18 cellular contexts compared by ENCODE assay signal in the genomic region with DNA sequence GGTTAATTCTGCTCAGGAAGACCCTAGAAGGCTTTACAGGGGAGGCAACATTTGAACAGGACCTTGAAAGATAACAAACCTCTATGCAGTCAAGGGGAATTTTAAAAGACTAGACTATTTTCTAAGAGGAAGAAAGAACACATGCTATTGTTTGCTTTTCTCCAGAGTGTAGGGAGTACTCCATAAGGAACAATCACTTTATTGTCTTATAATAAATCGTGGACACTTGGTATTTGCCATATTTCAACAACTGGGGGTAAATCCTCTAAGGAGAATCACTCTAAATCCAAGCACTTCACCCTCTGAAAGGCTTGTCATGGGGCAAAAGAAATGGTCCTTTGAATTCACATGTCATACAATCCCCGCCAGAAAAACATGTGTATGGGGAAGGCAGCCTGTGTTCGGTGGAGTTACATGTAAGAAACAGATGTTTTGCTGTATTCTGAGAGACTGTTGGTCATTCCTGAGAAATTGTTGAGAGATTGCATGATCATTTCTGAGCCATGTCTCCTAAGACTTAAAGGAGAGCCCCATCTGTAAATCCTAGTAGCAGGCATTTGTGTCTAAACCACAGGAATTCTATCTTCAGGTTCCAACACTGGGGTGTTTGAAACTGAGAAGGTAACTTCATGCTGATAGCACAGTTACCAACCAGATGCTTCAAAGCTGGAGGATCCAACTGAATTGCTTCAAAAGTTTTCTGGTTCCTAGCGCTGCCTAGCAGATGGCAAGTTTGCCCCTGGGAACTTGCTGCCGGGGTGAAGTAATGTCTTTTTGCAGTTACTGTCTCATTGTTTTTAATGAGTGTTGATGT.
A peak's percentile ranks its signal among the peaks of the same experiment; 100 is the strongest.
DNase-seq lines count a peak whose midpoint lies in the region; ATAC-seq and TF ChIP-seq lines count a peak whose summit lies in the region.
"Had no signal": no experiment of that assay in that cellular context is flagged by ENCODE, and none has a peak within 500 bp of the region (broad histone marks: within the 10 kb centered on the region; RNA-seq: fewer than 3 reads in every experiment).

No MANE protein-coding gene starts in this region.

- TF ChIP-seq CTCF in AG09309 (IDR thresholded peaks at IDR 0.05; ENCODE audit: control insufficient read depth, insufficient read depth, low read depth, low read length, missing control alignments) (no peak), left ventricle myocardium inferior (IDR thresholded peaks at IDR 0.05; ENCODE audit: borderline replicate concordance) (no peak)

- ATAC-seq in GM21529 (IDR thresholded peaks at IDR 0.05; ENCODE audit: unreplicated experiment) (no peak), GM21423 (IDR thresholded peaks at IDR 0.05; ENCODE audit: unreplicated experiment) (no peak), HG03571 (IDR thresholded peaks at IDR 0.05; ENCODE audit: unreplicated experiment) (no peak)
- ATAC-seq: T-helper 17 cell had no signal

- H3K9me3 ChIP-seq in left ventricle myocardium inferior (replicated peaks): no peaks in the 10 kb centered on the region
- H3K9me3 ChIP-seq: prostate gland, testis had no signal

- H3K27me3 ChIP-seq in left ventricle myocardium inferior (ENCODE audit: low read depth): no peaks in the 10 kb centered on the region
- H3K27me3 ChIP-seq: testis had no signal

- no peak overlapping the region for H3K27ac ChIP-seq in left ventricle myocardium inferior (replicated peaks)
- H3K27ac ChIP-seq: epithelial cell of prostate, prostate gland had no signal

- intact Hi-C loops in left ventricle myocardium inferior (cut with micrococcal nuclease): no loop called here

- no peak overlapping the region for H3K4me3 ChIP-seq in AG09309 (ENCODE audit: control insufficient read depth, low read depth, low read length)
- H3K4me3 ChIP-seq in left ventricle myocardium inferior: no peak overlapping the region
- H3K4me3 ChIP-seq: prostate gland, testis had no signal

- H3K36me3 ChIP-seq in left ventricle myocardium inferior: no peaks in the 10 kb centered on the region
- H3K36me3 ChIP-seq: prostate gland had no signal

- DNase-seq in AG09309 (ENCODE audit: low read depth) (peak; percentile 58), LHCN-M2 (ENCODE audit: low read depth) (peak; percentile 70), epidermal melanocyte (ENCODE audit: insufficient read length, low spot score) (peak; percentile 29), myocyte (ENCODE audit: low read depth) (peak; percentile 79), left ventricle myocardium inferior (no peak)
- DNase-seq: activated naive CD8-positive, alpha-beta T cell treated with anti-CD3 and anti-CD28 coated beads for 36 hours; cerebellar nuclear complex; DMS79; NCI-H1105 treated with DMSO at 0.1 percent for 48 hours; NCI-H524 treated with DMSO at 0.1 percent for 48 hours; stimulated activated CD4-positive, alpha-beta T cell treated with anti-CD3 and anti-CD28 coated beads, Interleukin-1b, Interleukin-23, amount 100 ng/mL, for 48 hours; T-helper 17 cell; testis had no signal

- no peaks in the 10 kb centered on the region for H3K4me1 ChIP-seq in left ventricle myocardium inferior
- H3K4me1 ChIP-seq: prostate gland had no signal
